In genomic region chr12:100566887-100567637, GRCh38 we compare ENCODE assay signal across 8 cellular contexts. TPM values are rescaled to one million over a fixed set of nuclear protein-coding genes. Genes with fewer than 3 reads are reported as not detected.
A peak's percentile ranks its signal among the peaks of the same experiment; 100 is the strongest.
DNase-seq lines count a peak whose midpoint lies in the region; ATAC-seq and TF ChIP-seq lines count a peak whose summit lies in the region.

No MANE protein-coding gene starts in this region.

- H3K4me3 Mint-ChIP-seq in CD4-positive, alpha-beta memory T cell, result no peak overlapping the region

- H3K27ac ChIP-seq in heart left ventricle (peak overlapping the region in 1 of 12 donors; percentile 57), vagina (no peak overlapping the region)
- no peak overlapping the region for H3K27ac ChIP-seq in CD4-positive, alpha-beta memory T cell (ENCODE audit: low read depth, low read length)

- H3K36me3 ChIP-seq in heart left ventricle (no peaks in the 10 kb centered on the region), vagina (no peaks in the 10 kb centered on the region)
- H3K36me3 ChIP-seq in CD4-positive, alpha-beta memory T cell (ENCODE audit: insufficient read depth, low read length), result no peaks in the 10 kb centered on the region

- POLR2A ChIA-PET in CD4-positive, alpha-beta memory T cell (lab: Charles Lee; ENCODE audit: partially characterized antibody), result no interaction called here

- no peak overlapping the region for H3K4me3 ChIP-seq in heart left ventricle
- no peak overlapping the region for H3K4me3 ChIP-seq in vagina
- H3K4me3 ChIP-seq in CD4-positive, alpha-beta memory T cell (ENCODE audit: low read length in 2 of 2), result no peak overlapping the region

- DNase-seq in GM10266 (ENCODE audit: extremely low spot score) (peak; percentile 76), heart left ventricle (peak in 4 of 5 donors; percentile 24 to 53 (median 30)), vagina (ENCODE audit: extremely low spot score in 2 of 2) (no peak)
- DNase-seq in CD4-positive, alpha-beta memory T cell, result no peak
- no peak for DNase-seq in activated CD8-positive, alpha-beta memory T cell treated with anti-CD3 and anti-CD28 coated beads, Interleukin-2, amount 50 U/mL, for 48 hours
- no peak for DNase-seq in stimulated activated CD4-positive, alpha-beta T cell treated with anti-CD3 and anti-CD28 coated beads, Interleukin-2, amount 100 ng/mL, for 48 hours

- H3K27me3 Mint-ChIP-seq in CD4-positive, alpha-beta memory T cell, result peaks cover 10 to 17% of the 10 kb centered on the region in 2 donors

- no peak for TF ChIP-seq CTCF in GM10266 (IDR thresholded peaks at IDR 0.05; ENCODE audit: control insufficient read depth, insufficient read depth, low read depth, missing control alignments)
- no peak for TF ChIP-seq CTCF in heart left ventricle (IDR thresholded peaks at IDR 0.05)
- TF ChIP-seq CTCF in vagina (IDR thresholded peaks at IDR 0.05), result no peak

- intact Hi-C loops in heart left ventricle (cut with DNase I), result no loop called here
- intact Hi-C loops in vagina (cut with DNase I), result no loop called here
- intact Hi-C loops in CD4-positive, alpha-beta memory T cell (cut with micrococcal nuclease), result no loop called here

- H3K4me1 Mint-ChIP-seq in CD4-positive, alpha-beta memory T cell, result peaks cover 0 to under 1% (median 0%) of the 10 kb centered on the region in 4 donors

- no peaks in the 10 kb centered on the region for H3K36me3 Mint-ChIP-seq in CD4-positive, alpha-beta memory T cell

- ATAC-seq in GM21423 (IDR thresholded peaks at IDR 0.05; ENCODE audit: unreplicated experiment) (peak; percentile 97), HG03521 (IDR thresholded peaks at IDR 0.05; ENCODE audit: unreplicated experiment) (peak; percentile 90), heart left ventricle (peak; percentile 41 to 84 (median 69))

- no peaks in the 10 kb centered on the region for H3K27me3 ChIP-seq in heart left ventricle
- no peaks in the 10 kb centered on the region for H3K27me3 ChIP-seq in vagina
- no peaks in the 10 kb centered on the region for H3K27me3 ChIP-seq in CD4-positive, alpha-beta memory T cell (ENCODE audit: insufficient read depth, low read length)

- H3K9me3 Mint-ChIP-seq in CD4-positive, alpha-beta memory T cell, result no peaks in the 10 kb centered on the region

- H3K4me1 ChIP-seq in heart left ventricle, result peaks cover 0 to 18% (median 8%) of the 10 kb centered on the region in 12 donors
- no peaks in the 10 kb centered on the region for H3K4me1 ChIP-seq in vagina
- no peaks in the 10 kb centered on the region for H3K4me1 ChIP-seq in CD4-positive, alpha-beta memory T cell (ENCODE audit: insufficient read depth, low read length)

- H3K27ac Mint-ChIP-seq in CD4-positive, alpha-beta memory T cell, result no peak overlapping the region

- no peak for TF ChIP-seq POLR2A in heart left ventricle (IDR thresholded peaks at IDR 0.05)
- TF ChIP-seq POLR2A in vagina (IDR thresholded peaks at IDR 0.05), result no peak

- CTCF ChIA-PET in CD4-positive, alpha-beta memory T cell (lab: Charles Lee; ENCODE audit: partially characterized antibody), result interaction anchor here (1.3 to 1.8 kb wide), 2 partner anchors 8 to 11 kb away, joined by 3 to 4 read pairs; no protein-coding TSS in a partner anchor

- 38 to 58% (median 41%) methylated on average over 3 of the region's 3 CpGs for WGBS in heart left ventricle, 4 donors

- H3K9me3 ChIP-seq in heart left ventricle (no peaks in the 10 kb centered on the region), vagina (no peaks in the 10 kb centered on the region)
- no peaks in the 10 kb centered on the region for H3K9me3 ChIP-seq in CD4-positive, alpha-beta memory T cell (ENCODE audit: control insufficient read depth in 1 of 2, low read length in 2 of 2)

RNA-seq across cellular contexts. Expression of gene GAS2L3, which starts 6.4 kb away (rescaled TPM):
- 10 to 100 TPM in 1 of 9 donors, 1 to 10 TPM in 7, under 1 TPM in 1; 0.93 to 13.2 (median 2.0) TPM for total RNA-seq in heart left ventricle
- under 1 TPM; 0.47 to 0.53 TPM for polyA plus RNA-seq in heart left ventricle
- 2.5 TPM for total RNA-seq in vagina
- total RNA-seq in CD4-positive, alpha-beta memory T cell, result under 1 TPM; 0.55 to 0.64 TPM
- polyA plus RNA-seq in CD4-positive, alpha-beta memory T cell, result not detected

Comparison
In these comparisons a context has a peak if more than half of its experiments do, and no peak if none do; other contexts are left out.
1. DNase-seq: peak in GM10266 (single experiment) and heart left ventricle (4 of 5); none in vagina (0 of 2), CD4-positive, alpha-beta memory T cell (0 of 5), activated CD8-positive, alpha-beta memory T cell treated with anti-CD3 and anti-CD28 coated beads, Interleukin-2, amount 50 U/mL, for 48 hours (single experiment) and stimulated activated CD4-positive, alpha-beta T cell treated with anti-CD3 and anti-CD28 coated beads, Interleukin-2, amount 100 ng/mL, for 48 hours (0 of 2).
2. Peak in every context shown above with its lines, with median percentiles within 50 percentile points of each other: ATAC-seq.